ENCODE assay signal across 8 cellular contexts in genomic region chr2:160407393-160408204, GRCh38.
DNase-seq lines count a peak whose midpoint lies in the region; ATAC-seq lines count a peak whose summit lies in the region.

No MANE protein-coding gene starts in this region.

- H3K9ac ChIP-seq in subcutaneous abdominal adipose tissue (ENCODE audit: low read length in 5 of 5): peak overlapping the region in 4 of 5 donors; percentile 60 to 81 (median 78)

- peaks cover 4 to 10% of the 10 kb centered on the region in 2 donors for H3K4me1 ChIP-seq in esophagus (ENCODE audit: control insufficient read depth in 2 of 2, insufficient read depth in 2 of 2, low read length in 1 of 2)
- H3K4me1 ChIP-seq in muscle layer of duodenum (ENCODE audit: control insufficient read depth in 1 of 2, insufficient read depth in 2 of 2, low read length in 2 of 2): peaks cover 4 to 51% of the 10 kb centered on the region in 2 donors
- H3K4me1 ChIP-seq in subcutaneous abdominal adipose tissue (ENCODE audit: control insufficient read depth in 5 of 5, insufficient read depth in 5 of 5, low read length in 5 of 5): peaks cover 4 to 70% (median 64%) of the 10 kb centered on the region in 5 donors

- DNase-seq in NCI-H2196 (lab: John Stamatoyannopoulos, UW; ENCODE audit: unreplicated experiment) (peak; percentile 43), NCI-H2196 treated with DMSO at 0.1 percent for 48 hours (lab: John Stamatoyannopoulos, UW; ENCODE audit: unreplicated experiment) (no peak), NCI-H526 treated with DMSO at 0.1 percent for 48 hours (lab: John Stamatoyannopoulos, UW) (peak; percentile 47), activated T-cell treated with anti-CD3 and anti-CD28 coated beads for 48 hours (ENCODE audit: low read depth) (peak; percentile 44)

- peak; percentile 53 for ATAC-seq in HG02852 (IDR thresholded peaks at IDR 0.05; ENCODE audit: unreplicated experiment)

- no peaks in the 10 kb centered on the region for H3K27me3 ChIP-seq in esophagus (ENCODE audit: control insufficient read depth in 1 of 2, insufficient read depth in 2 of 2, low read length in 2 of 2)
- no peaks in the 10 kb centered on the region for H3K27me3 ChIP-seq in muscle layer of duodenum (ENCODE audit: low read depth, low read length)
- H3K27me3 ChIP-seq in subcutaneous abdominal adipose tissue (ENCODE audit: control insufficient read depth in 5 of 5, insufficient read depth in 4 of 5, low read length in 5 of 5): no peaks in the 10 kb centered on the region

- H3K4me3 ChIP-seq in esophagus (ENCODE audit: low read depth in 1 of 2, low read length in 2 of 2) (peak overlapping the region; percentile 82 to 90), muscle layer of duodenum (ENCODE audit: low read depth in 1 of 2, low read length in 2 of 2) (peak overlapping the region; percentile 80 to 81), subcutaneous abdominal adipose tissue (ENCODE audit: low read depth in 1 of 5, low read length in 5 of 5) (peak overlapping the region; percentile 69 to 82 (median 75))

- 0% methylated on average over 40 to 121 of the region's 121 CpGs for WGBS in esophagus, 2 donors

- H3K27ac ChIP-seq in esophagus (ENCODE audit: low read depth in 2 of 2, low read length in 1 of 2) (peak overlapping the region; percentile 93 to 95), muscle layer of duodenum (ENCODE audit: low read length) (peak overlapping the region; percentile 87), subcutaneous abdominal adipose tissue (ENCODE audit: low read depth, low read length) (peak overlapping the region; percentile 89)

- H3K36me3 ChIP-seq in esophagus (ENCODE audit: control insufficient read depth in 2 of 2, insufficient read depth in 2 of 2, low read length in 1 of 2) (no peaks in the 10 kb centered on the region), muscle layer of duodenum (ENCODE audit: control insufficient read depth in 1 of 2, insufficient read depth in 2 of 2, low read length in 2 of 2) (no peaks in the 10 kb centered on the region), subcutaneous abdominal adipose tissue (ENCODE audit: control insufficient read depth in 5 of 5, insufficient read depth in 5 of 5, low read length in 5 of 5) (no peaks in the 10 kb centered on the region)

- H3K9me3 ChIP-seq in esophagus (ENCODE audit: control insufficient read depth in 2 of 2, insufficient read depth in 1 of 2, low read depth in 1 of 2, low read length in 1 of 2) (no peaks in the 10 kb centered on the region), muscle layer of duodenum (ENCODE audit: control insufficient read depth in 1 of 2, low read length in 2 of 2) (no peaks in the 10 kb centered on the region), subcutaneous abdominal adipose tissue (ENCODE audit: control insufficient read depth in 5 of 5, low read length in 5 of 5) (no peaks in the 10 kb centered on the region)
